In genomic region chr3:79019137-79019923, GRCh38 we compare ENCODE assay signal across 8 cellular contexts.
DNase-seq lines count a peak whose midpoint lies in the region; ATAC-seq and TF ChIP-seq lines count a peak whose summit lies in the region.

No MANE protein-coding gene starts in this region.

- no peaks in the 10 kb centered on the region for H3K36me3 ChIP-seq in adrenal gland (replicated peaks in 1 of 2)

- H3K27ac ChIP-seq in adrenal gland, result peak overlapping the region; percentile 47 to 96 (median 85)

- TF ChIP-seq CTCF in adrenal gland (IDR thresholded peaks at IDR 0.05), result no peak

- peak; percentile 54 for ATAC-seq in HG02763 (IDR thresholded peaks at IDR 0.05; ENCODE audit: unreplicated experiment)
- ATAC-seq in Right ventricle myocardium superior (ENCODE audit: poor library complexity), result peak; percentile 93
- ATAC-seq in HG02571 (IDR thresholded peaks at IDR 0.05; ENCODE audit: unreplicated experiment), result no peak
- no peak for ATAC-seq in GM18519 (IDR thresholded peaks at IDR 0.05; ENCODE audit: low FRiP score, unreplicated experiment)

- peaks cover 11 to 18% of the 10 kb centered on the region in 2 donors for H3K4me1 ChIP-seq in adrenal gland (replicated peaks in 1 of 2)

- intact Hi-C loops in adrenal gland (cut with DNase I) (no loop called here), Right ventricle myocardium superior (cut with DNase I) (no loop called here)

- peak overlapping the region in 3 of 4 donors; percentile 67 to 81 (median 80) for H3K4me3 ChIP-seq in adrenal gland

- peak; percentile 58 to 88 for TF ChIP-seq POLR2A in adrenal gland (IDR thresholded peaks at IDR 0.05)

- WGBS in adrenal gland, 4 donors, result 1 to 2% (median 1%) methylated on average over 10 to 40 of the region's 40 CpGs

- H3K9me3 ChIP-seq in adrenal gland (replicated peaks in 1 of 3), result no peaks in the 10 kb centered on the region

- peak; percentile 92 for DNase-seq in ELR (ENCODE audit: low read depth)
- DNase-seq in NCI-H446 treated with DMSO at 0.1 percent for 48 hours (lab: John Stamatoyannopoulos, UW), result peak; percentile 71
- DNase-seq in adrenal gland, result peak; percentile 82 to 90 (median 87)
- peak; percentile 81 for DNase-seq in Right ventricle myocardium superior
- peak; percentile 70 for DNase-seq in occipital lobe (lab: John Stamatoyannopoulos, UW)

- no peaks in the 10 kb centered on the region for H3K27me3 ChIP-seq in adrenal gland

Comparison
In these comparisons a context has a peak if more than half of its experiments do, and no peak if none do; other contexts are left out.
1. ATAC-seq: peak in HG02763 (single experiment) and Right ventricle myocardium superior (single experiment); none in HG02571 (single experiment) and GM18519 (single experiment).
2. Peak in every context shown above with its lines, with median percentiles within 50 percentile points of each other: DNase-seq.